8 cellular contexts compared by ENCODE assay signal in genomic region chr1:210231846-210232523, GRCh38. TPM values are rescaled to one million over a fixed set of nuclear protein-coding genes. Genes with fewer than 3 reads are reported as not detected.
A peak's percentile ranks its signal among the peaks of the same experiment; 100 is the strongest.
DNase-seq lines count a peak whose midpoint lies in the region; ATAC-seq, FAIRE-seq and TF ChIP-seq lines count a peak whose summit lies in the region.

No MANE protein-coding gene starts in this region.

- no peak overlapping the region for H3K4ac ChIP-seq in mesenchymal stem cell (ENCODE audit: low read depth in 1 of 2, low read length in 2 of 2)

- no peak overlapping the region for H4K91ac ChIP-seq in mesenchymal stem cell (ENCODE audit: low read length)

- peak overlapping the region; percentile 52 for H3K27ac ChIP-seq in mesenchymal stem cell (ENCODE audit: low read length, poor library complexity, severe bottlenecking)
- H3K27ac ChIP-seq in vagina: peak overlapping the region; percentile 70

- H3K9me3 ChIP-seq in mesenchymal stem cell (ENCODE audit: control insufficient read depth, low read length): no peaks in the 10 kb centered on the region
- H3K9me3 ChIP-seq in vagina: no peaks in the 10 kb centered on the region

- H2AK5ac ChIP-seq in mesenchymal stem cell (ENCODE audit: low read length, severe bottlenecking): no peak overlapping the region

- DNase-seq in Right ventricle myocardium inferior (ENCODE audit: missing footprints): no peak
- DNase-seq in cardiac septum (ENCODE audit: low spot score): no peak
- DNase-seq in bronchial epithelial cell (ENCODE audit: low read depth): peak; percentile 78
- peak; percentile 52 for DNase-seq in mesenchymal stem cell
- no peak for DNase-seq in vagina (ENCODE audit: extremely low spot score in 2 of 2)
- DNase-seq in kidney glomerular epithelial cell (lab: John Stamatoyannopoulos, UW): no peak
- DNase-seq in NCI-H446 (lab: John Stamatoyannopoulos, UW): no peak

- H3K27me3 ChIP-seq in bronchial epithelial cell (ENCODE audit: control insufficient read depth, insufficient read depth, low read length) (no peaks in the 10 kb centered on the region), mesenchymal stem cell (ENCODE audit: control insufficient read depth in 1 of 2, insufficient read depth in 1 of 2, low read length in 2 of 2) (peaks cover 0 to 47% of the 10 kb centered on the region in 2 experiments), vagina (no peaks in the 10 kb centered on the region)

- peak overlapping the region in 1 of 2 experiments; percentile 57 for H3K14ac ChIP-seq in mesenchymal stem cell (ENCODE audit: low read length in 2 of 2)

- peak; percentile 24 for ATAC-seq in Right ventricle myocardium inferior
- ATAC-seq in HG02981 (IDR thresholded peaks at IDR 0.05; ENCODE audit: unreplicated experiment): no peak

- H4K8ac ChIP-seq in mesenchymal stem cell (ENCODE audit: low read length): no peak overlapping the region

- H2BK5ac ChIP-seq in mesenchymal stem cell (ENCODE audit: low read depth, low read length, poor library complexity, severe bottlenecking): no peak overlapping the region

- TF ChIP-seq CTCF in bronchial epithelial cell (IDR thresholded peaks at IDR 0.05; ENCODE audit: insufficient read depth, low read length, severe bottlenecking) (no peak), vagina (IDR thresholded peaks at IDR 0.05) (no peak)

- peaks cover 11% of the 10 kb centered on the region for H3K4me1 ChIP-seq in mesenchymal stem cell (ENCODE audit: control insufficient read depth, insufficient read depth, low read depth, low read length)
- peaks cover 28% of the 10 kb centered on the region for H3K4me1 ChIP-seq in vagina

- H3K4me3 ChIP-seq in bronchial epithelial cell (ENCODE audit: low read depth, low read length) (peak overlapping the region; percentile 66), mesenchymal stem cell (ENCODE audit: insufficient read depth in 1 of 2, low read depth in 1 of 2, low read length in 2 of 2) (peak overlapping the region; percentile 77), vagina (peak overlapping the region; percentile 59 to 97)

- intact Hi-C loops in Right ventricle myocardium inferior (cut with DNase I): loop anchor here (10.0 kb wide), 1 partner anchor 407 kb away; the partner anchor contains the start of gene UTP25
- intact Hi-C loops in cardiac septum (cut with DNase I): loop anchor here (2.0 to 10.0 kb wide), 2 partner anchors 69 to 163 kb away; no protein-coding TSS in a partner anchor
- intact Hi-C loops in vagina (cut with DNase I): no loop called here

- H2BK120ac ChIP-seq in mesenchymal stem cell (ENCODE audit: low read depth, low read length): peak overlapping the region; percentile 97

- H2BK15ac ChIP-seq in mesenchymal stem cell (ENCODE audit: low read depth, poor library complexity, severe bottlenecking): no peak overlapping the region

- H3K18ac ChIP-seq in mesenchymal stem cell (ENCODE audit: low read depth in 1 of 2, low read length in 2 of 2): peak overlapping the region in 1 of 2 experiments; percentile 76

- H3K9ac ChIP-seq in mesenchymal stem cell (ENCODE audit: low read length): no peak overlapping the region

- no peak for FAIRE-seq in bronchial epithelial cell (lab: Jason Lieb, UNC)

- 1% methylated on average over 11 of the region's 22 CpGs for WGBS in mesenchymal stem cell

- no peak for TF ChIP-seq POLR2A in vagina (IDR thresholded peaks at IDR 0.05)

- no peak overlapping the region for H2BK12ac ChIP-seq in mesenchymal stem cell (ENCODE audit: low read length in 2 of 2)

- H3K36me3 ChIP-seq in bronchial epithelial cell (ENCODE audit: control insufficient read depth, insufficient read depth, low read length): no peaks in the 10 kb centered on the region
- H3K36me3 ChIP-seq in mesenchymal stem cell (ENCODE audit: control insufficient read depth in 1 of 2, insufficient read depth in 2 of 2, low read depth in 1 of 2, low read length in 2 of 2): no peaks in the 10 kb centered on the region
- no peaks in the 10 kb centered on the region for H3K36me3 ChIP-seq in vagina

- H3K79me1 ChIP-seq in mesenchymal stem cell (replicated peaks; ENCODE audit: low read length, poor library complexity, severe bottlenecking): peaks cover 1% of the 10 kb centered on the region

- no peak overlapping the region for H2AFZ ChIP-seq in mesenchymal stem cell (ENCODE audit: low read depth, low read length)

- H3K23ac ChIP-seq in mesenchymal stem cell (ENCODE audit: low read length in 2 of 2): no peak overlapping the region

- H3K4me2 ChIP-seq in mesenchymal stem cell (ENCODE audit: low read length, poor library complexity, severe bottlenecking): peak overlapping the region; percentile 82

RNA-seq across cellular contexts. Expression of gene SERTAD4, which starts 0.6 kb away (rescaled TPM):
- total RNA-seq in Right ventricle myocardium inferior (5.1 TPM), cardiac septum (3.7 TPM), bronchial epithelial cell (0.26 and 0.64 TPM in 2 replicates), vagina (2.7 TPM)
- 6.3 TPM for polyA plus RNA-seq in mesenchymal stem cell (2013, experiment 1 of 2)
- 5.7 TPM for polyA plus RNA-seq in mesenchymal stem cell (2013, experiment 2 of 2)

Comparison
In these comparisons a context has a peak if more than half of its experiments do, and no peak if none do; other contexts are left out.
1. DNase-seq: peak in bronchial epithelial cell (single experiment) and mesenchymal stem cell (single experiment); none in Right ventricle myocardium inferior (single experiment), cardiac septum (single experiment), vagina (0 of 2), kidney glomerular epithelial cell (single experiment) and NCI-H446 (0 of 2).
2. Peak in every context shown above with its lines, with median percentiles within 50 percentile points of each other: H3K4me3 ChIP-seq.